ENCODE assay signal across 19 cellular contexts in the genomic region with DNA sequence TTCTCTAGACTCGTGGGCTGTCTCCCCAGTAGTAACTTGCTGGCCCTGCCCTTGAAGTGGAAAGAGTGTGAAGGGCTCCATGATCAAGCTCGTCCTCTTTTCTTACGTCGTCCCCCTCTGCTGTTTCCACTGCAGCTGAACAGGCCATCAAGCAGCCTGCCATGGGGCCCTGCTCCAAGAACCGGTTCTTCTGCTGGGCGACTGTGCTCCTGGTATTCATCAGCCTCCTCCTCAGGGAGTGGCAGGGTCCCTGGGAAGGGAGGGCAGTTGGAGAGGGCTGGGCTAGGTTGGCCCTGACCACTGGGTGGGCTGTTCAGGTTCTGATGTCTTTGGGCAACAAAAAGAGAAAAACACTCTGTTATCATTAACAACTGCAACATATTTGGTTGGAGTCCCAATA.
DNase-seq lines count a peak whose midpoint lies in the region; ATAC-seq, FAIRE-seq and TF ChIP-seq lines count a peak whose summit lies in the region.
"Had no signal": no experiment of that assay in that cellular context is flagged by ENCODE, and none has a peak within 500 bp of the region (broad histone marks: within the 10 kb centered on the region; RNA-seq: fewer than 3 reads in every experiment).

No MANE protein-coding gene starts in this region.

- H3K18ac ChIP-seq in H9 (ENCODE audit: insufficient read length, low read depth, low read length): no peak overlapping the region
- no peak overlapping the region for H3K18ac ChIP-seq in H1 (ENCODE audit: extremely low read depth, low read length)
- no peak overlapping the region for H3K18ac ChIP-seq in mesendoderm (ENCODE audit: low read length)

- H3K79me1 ChIP-seq in H9 (ENCODE audit: insufficient read depth, low read depth, low read length, poor library complexity, severe bottlenecking): no peaks in the 10 kb centered on the region
- H3K79me1 ChIP-seq in H1 (ENCODE audit: low read depth, low read length): no peaks in the 10 kb centered on the region
- no peaks in the 10 kb centered on the region for H3K79me1 ChIP-seq in mesendoderm (ENCODE audit: low read length)

- H4K20me1 ChIP-seq in H9 (ENCODE audit: control insufficient read depth, insufficient read depth, insufficient read length) (peaks cover 4% of the 10 kb centered on the region), H1 (replicated peaks in 1 of 2; ENCODE audit: control insufficient read depth in 1 of 2, insufficient read depth in 2 of 2, low read length in 2 of 2) (no peaks in the 10 kb centered on the region), smooth muscle cell (ENCODE audit: low read depth) (no peaks in the 10 kb centered on the region)

- no peaks in the 10 kb centered on the region for H3K9me3 Mint-ChIP-seq in H9
- H3K9me3 Mint-ChIP-seq: CD4-positive, alpha-beta T cell had no signal

- H4K8ac ChIP-seq in H9 (replicated peaks; ENCODE audit: insufficient read length, low read depth, low read length) (no peak overlapping the region), H1 (ENCODE audit: extremely low read depth, insufficient read depth, low read length) (0 out of 2 replicates have a peak overlapping the region, but pooled peaks have one; percentile 11), mesendoderm (ENCODE audit: low read depth, low read length) (no peak overlapping the region)

- H2AFZ ChIP-seq in H9 (ENCODE audit: low read length): no peak overlapping the region
- H2AFZ ChIP-seq in H1 (ENCODE audit: low read length): no peak overlapping the region
- peak overlapping the region; percentile 67 for H2AFZ ChIP-seq in smooth muscle cell (ENCODE audit: low read depth)

- H3K9ac ChIP-seq in H9 (ENCODE audit: extremely low read depth, insufficient read length, low read length) (no peak overlapping the region), H1 (replicated peaks in 1 of 4; ENCODE audit: extremely low read depth in 1 of 4, low read depth in 3 of 4, low read length in 3 of 4) (no peak overlapping the region), mesendoderm (ENCODE audit: low read length) (no peak overlapping the region), smooth muscle cell (ENCODE audit: low read depth) (no peak overlapping the region)

- H2BK120ac ChIP-seq in H9 (ENCODE audit: low read depth, low read length, poor library complexity, severe bottlenecking): no peak overlapping the region
- H2BK120ac ChIP-seq in H1 (replicated peaks; ENCODE audit: low read depth, low read length): no peak overlapping the region
- H2BK120ac ChIP-seq in mesendoderm (ENCODE audit: low read depth, low read length): no peak overlapping the region

- no peak overlapping the region for H2BK15ac ChIP-seq in H9 (ENCODE audit: low read depth, low read length)
- no peak overlapping the region for H2BK15ac ChIP-seq in H1 (ENCODE audit: low read length)
- no peak overlapping the region for H2BK15ac ChIP-seq in mesendoderm (replicated peaks; ENCODE audit: low read depth)

- peaks cover 2% of the 10 kb centered on the region for H3K27me3 Mint-ChIP-seq in H9 (ENCODE audit: low read depth)

- TF ChIP-seq CTCF in H9 (conservative IDR thresholded peaks at IDR 0.05) (no peak), H1 (IDR thresholded peaks at IDR 0.05; ENCODE audit: control extremely low read depth in 1 of 3, insufficient read depth in 1 of 3, low read depth in 1 of 3, low read length in 3 of 3) (no peak), smooth muscle cell (IDR thresholded peaks at IDR 0.05; ENCODE audit: borderline replicate concordance, insufficient read depth, poor library complexity, severe bottlenecking) (no peak)

- no peaks in the 10 kb centered on the region for H3K27me3 ChIP-seq in H9 (ENCODE audit: insufficient read depth, low read length)
- H3K27me3 ChIP-seq in H1 (replicated peaks in 1 of 4; ENCODE audit: control insufficient read depth in 3 of 4, extremely low read depth in 1 of 4, insufficient read depth in 3 of 4, low read length in 3 of 4): no peaks in the 10 kb centered on the region
- no peaks in the 10 kb centered on the region for H3K27me3 ChIP-seq in mesendoderm (ENCODE audit: insufficient read depth, low read length, poor library complexity)
- no peaks in the 10 kb centered on the region for H3K27me3 ChIP-seq in smooth muscle cell (ENCODE audit: low read depth)

- H3K4me1 Mint-ChIP-seq in H9: peaks cover 24 to 30% of the 10 kb centered on the region in 2 experiments

- H3F3A ChIP-seq in smooth muscle cell (ENCODE audit: low read depth): no peaks in the 10 kb centered on the region

- no peaks in the 10 kb centered on the region; a peak in 1 of 7 replicates for H3K36me3 Mint-ChIP-seq in H9 (ENCODE audit: insufficient read depth in 1 of 3, low read depth in 3 of 3)

- H2BK12ac ChIP-seq in H9 (ENCODE audit: insufficient read length, low read depth, low read length) (no peak overlapping the region), H1 (ENCODE audit: low read depth, low read length) (no peak overlapping the region)

- H3K9me3 ChIP-seq in H9 (ENCODE audit: control insufficient read depth, low read depth, low read length): no peaks in the 10 kb centered on the region
- no peaks in the 10 kb centered on the region for H3K9me3 ChIP-seq in H1 (ENCODE audit: insufficient read depth in 2 of 2, low read depth in 1 of 2, low read length in 1 of 2)
- no peaks in the 10 kb centered on the region for H3K9me3 ChIP-seq in smooth muscle cell (replicated peaks; ENCODE audit: low read depth)
- H3K9me3 ChIP-seq: A549, HAP-1 had no signal

- no CpG with 5 or more reads among the region's 6 CpGs for WGBS in H9 (ENCODE audit: extremely low coverage, insufficient read length, low lambda C conversion rate)
- 83% methylated on average over 6 of the region's 6 CpGs; no CpG with 5 or more reads in 1 of the 2 experiments for WGBS in H1 (ENCODE audit: extremely low coverage in 1 of 2, insufficient coverage in 1 of 2, insufficient read length in 1 of 2, insufficient replicate concordance in 2 of 2, low coverage in 1 of 2, low lambda C conversion rate in 2 of 2, missing lambda C conversion rate in 1 of 2), 2 experiments
- WGBS in mesendoderm (ENCODE audit: extremely low coverage, insufficient coverage, low lambda C conversion rate): no CpG with 5 or more reads among the region's 6 CpGs
- WGBS in smooth muscle cell (ENCODE audit: low lambda C conversion rate): 42% methylated on average over 6 of the region's 6 CpGs

- H3T11ph ChIP-seq in H9 (ENCODE audit: low read length): no peak overlapping the region

- H3K4me3 Mint-ChIP-seq in H9: no peak overlapping the region
- H3K4me3 Mint-ChIP-seq: CD4-positive, alpha-beta T cell had no signal

- FAIRE-seq in H1 (lab: Jason Lieb, UNC): no peak
- FAIRE-seq: A549, K562 had no signal

- H2BK20ac ChIP-seq in H9 (ENCODE audit: low read depth, low read length, poor library complexity, severe bottlenecking): no peak overlapping the region
- no peak overlapping the region for H2BK20ac ChIP-seq in H1 (ENCODE audit: low read length)

- H3K23ac ChIP-seq in H9 (ENCODE audit: insufficient read length, low read depth, low read length): no peak overlapping the region
- no peak overlapping the region for H3K23ac ChIP-seq in H1 (ENCODE audit: insufficient read length)
- H3K23ac ChIP-seq in mesendoderm (ENCODE audit: low read length): no peak overlapping the region

- H3K27ac Mint-ChIP-seq in H9: no peak overlapping the region; a peak in 1 of 7 replicates
- H3K27ac Mint-ChIP-seq: CD4-positive, alpha-beta T cell had no signal

- H3K56ac ChIP-seq in H9 (ENCODE audit: insufficient read length, low read depth, low read length) (no peak overlapping the region), H1 (replicated peaks; ENCODE audit: insufficient read length, low read depth, low read length) (no peak overlapping the region), mesendoderm (ENCODE audit: low read length) (peak overlapping the region; percentile 35)

- H3K79me2 ChIP-seq in H9 (ENCODE audit: insufficient read depth, low read length) (no peaks in the 10 kb centered on the region), H1 (ENCODE audit: control insufficient read depth in 1 of 2, insufficient read depth in 2 of 2, low read length in 2 of 2) (no peaks in the 10 kb centered on the region), mesendoderm (ENCODE audit: control insufficient read depth, insufficient read depth, low read length) (no peaks in the 10 kb centered on the region), smooth muscle cell (ENCODE audit: low read depth) (no peaks in the 10 kb centered on the region)

- H3K36me3 ChIP-seq in H1 (ENCODE audit: control insufficient read depth in 2 of 4, insufficient read depth in 4 of 4, low read length in 3 of 4): no peaks in the 10 kb centered on the region
- H3K36me3 ChIP-seq in mesendoderm (ENCODE audit: control insufficient read depth, insufficient read depth, low read length): no peaks in the 10 kb centered on the region
- no peaks in the 10 kb centered on the region for H3K36me3 ChIP-seq in smooth muscle cell (ENCODE audit: low read depth)
- H3K36me3 ChIP-seq: HAP-1 had no signal

- CTCF ChIA-PET in H1 (lab: Charles Lee; ENCODE audit: partially characterized antibody): interaction anchor here (0.6 to 2.1 kb wide), 6 partner anchors 10 to 226 kb away, joined by 3 to 7 read pairs (median 3); no protein-coding TSS in a partner anchor

- DNase-seq in H9: no peak
- DNase-seq in H1 (ENCODE audit: low read depth in 1 of 2, low spot score in 2 of 2): no peak
- no peak for DNase-seq in mesendoderm
- DNase-seq in smooth muscle cell (lab: John Stamatoyannopoulos, UW; ENCODE audit: unreplicated experiment): no peak
- no peak for DNase-seq in activated effector memory CD4-positive, alpha-beta T cell treated with Interleukin-2 at 50 U/mL for 16 hours
- DNase-seq: CD4-positive, alpha-beta T cell; DMS53; NCI-H1105 treated with DMSO at 0.1 percent for 48 hours; NCI-H1694; NCI-H2081 treated with DMSO at 0.1 percent for 48 hours; NCI-H524; NCI-H82; PC-3; SHP77 treated with DMSO at 0.1 percent for 48 hours had no signal

- H3K4me1 ChIP-seq in H9 (ENCODE audit: insufficient read depth, low read length) (no peaks in the 10 kb centered on the region), H1 (replicated peaks in 1 of 4; ENCODE audit: control insufficient read depth in 3 of 4, insufficient read depth in 4 of 4, low read length in 3 of 4) (peaks cover 0 to 8% (median 3%) of the 10 kb centered on the region in 4 experiments; a peak in 4 of 7 replicates), mesendoderm (ENCODE audit: control insufficient read depth, low read depth, low read length) (peaks cover 9% of the 10 kb centered on the region), smooth muscle cell (ENCODE audit: low read depth) (no peaks in the 10 kb centered on the region)
- H3K4me1 ChIP-seq: A549, HAP-1 had no signal

- TF ChIP-seq EP300 in H1 (IDR thresholded peaks at IDR 0.05; ENCODE audit: borderline replicate concordance in 1 of 2, low read depth in 2 of 2, low read length in 2 of 2): no peak

- H2BK5ac ChIP-seq in H9 (ENCODE audit: insufficient read length, low read length): no peak overlapping the region
- no peak overlapping the region for H2BK5ac ChIP-seq in H1 (ENCODE audit: low read depth, low read length)
- H2BK5ac ChIP-seq in mesendoderm (ENCODE audit: low read length): no peak overlapping the region

- no peak overlapping the region for H3K4ac ChIP-seq in H9 (ENCODE audit: low read depth, low read length)
- H3K4ac ChIP-seq in H1 (replicated peaks; ENCODE audit: insufficient read length, low read depth, low read length): no peak overlapping the region
- H3K4ac ChIP-seq in mesendoderm (ENCODE audit: low read depth, low read length): no peak overlapping the region

- no peak for TF ChIP-seq RAD21 in H1 (IDR thresholded peaks at IDR 0.05 in 1 of 2, conservative IDR thresholded peaks at IDR 0.05 in 1 of 2; ENCODE audit: low read depth in 2 of 2, low read length in 2 of 2)

- H3K4me2 ChIP-seq in H9 (ENCODE audit: insufficient read depth, insufficient read length, low read length) (no peak overlapping the region), H1 (ENCODE audit: insufficient read depth in 1 of 2, low read depth in 2 of 2, low read length in 2 of 2) (no peak overlapping the region), mesendoderm (ENCODE audit: low read length) (no peak overlapping the region), smooth muscle cell (no peak overlapping the region)
- H3K4me2 ChIP-seq: A549 had no signal

- H3K4me3 ChIP-seq in H1 (ENCODE audit: extremely low read depth in 1 of 4, insufficient read depth in 2 of 4, low read depth in 3 of 4, low read length in 4 of 4) (no peak overlapping the region), mesendoderm (ENCODE audit: low read length) (no peak overlapping the region), smooth muscle cell (no peak overlapping the region)
- H3K4me3 ChIP-seq: A549, HAP-1, K562 had no signal

- no peak for TF ChIP-seq POLR2A in H1 (IDR thresholded peaks at IDR 0.05; ENCODE audit: control extremely low read depth in 1 of 2, low read depth in 2 of 2, low read length in 2 of 2)

- ATAC-seq in HG03378 (IDR thresholded peaks at IDR 0.05; ENCODE audit: unreplicated experiment) (no peak), GM21390 (IDR thresholded peaks at IDR 0.05; ENCODE audit: unreplicated experiment) (no peak)

- H2AK5ac ChIP-seq in H9 (ENCODE audit: insufficient read length, low read length) (no peak overlapping the region), H1 (ENCODE audit: low read depth, low read length) (no peak overlapping the region), mesendoderm (ENCODE audit: low read length) (no peak overlapping the region)

- H4K91ac ChIP-seq in H9 (ENCODE audit: insufficient read length, low read depth, low read length): no peak overlapping the region
- H4K91ac ChIP-seq in H1 (replicated peaks; ENCODE audit: insufficient read length, low read length): no peak overlapping the region

- no peaks in the 10 kb centered on the region for H3K23me2 ChIP-seq in H9 (ENCODE audit: insufficient read length, low read depth, low read length, poor library complexity, severe bottlenecking)
- no peaks in the 10 kb centered on the region; the same call in 1 of the 2 replicates for H3K23me2 ChIP-seq in H1 (ENCODE audit: low read depth, low read length)

- H3K27ac ChIP-seq in H9 (ENCODE audit: insufficient read length, low read depth, low read length) (no peak overlapping the region), H1 (ENCODE audit: low read depth, low read length) (no peak overlapping the region), mesendoderm (ENCODE audit: low read depth, low read length) (no peak overlapping the region), smooth muscle cell (ENCODE audit: low read depth) (no peak overlapping the region)
- H3K27ac ChIP-seq: A549 had no signal

- POLR2A ChIA-PET in H1 (lab: Charles Lee; ENCODE audit: partially characterized antibody): no interaction called here

- H3K14ac ChIP-seq in H9 (ENCODE audit: insufficient read depth, low read length) (0 out of 2 replicates have a peak overlapping the region, but pooled peaks have one; percentile 49), H1 (ENCODE audit: insufficient read length) (no peak overlapping the region)

- no peak overlapping the region for H4K5ac ChIP-seq in H9 (ENCODE audit: insufficient read length, low read depth, low read length)
- H4K5ac ChIP-seq in H1 (ENCODE audit: insufficient read length, low read depth, low read length): no peak overlapping the region
- H4K5ac ChIP-seq in mesendoderm (ENCODE audit: low read length): no peak overlapping the region
